ENCODE assay signal across 13 cellular contexts in the genomic region with DNA sequence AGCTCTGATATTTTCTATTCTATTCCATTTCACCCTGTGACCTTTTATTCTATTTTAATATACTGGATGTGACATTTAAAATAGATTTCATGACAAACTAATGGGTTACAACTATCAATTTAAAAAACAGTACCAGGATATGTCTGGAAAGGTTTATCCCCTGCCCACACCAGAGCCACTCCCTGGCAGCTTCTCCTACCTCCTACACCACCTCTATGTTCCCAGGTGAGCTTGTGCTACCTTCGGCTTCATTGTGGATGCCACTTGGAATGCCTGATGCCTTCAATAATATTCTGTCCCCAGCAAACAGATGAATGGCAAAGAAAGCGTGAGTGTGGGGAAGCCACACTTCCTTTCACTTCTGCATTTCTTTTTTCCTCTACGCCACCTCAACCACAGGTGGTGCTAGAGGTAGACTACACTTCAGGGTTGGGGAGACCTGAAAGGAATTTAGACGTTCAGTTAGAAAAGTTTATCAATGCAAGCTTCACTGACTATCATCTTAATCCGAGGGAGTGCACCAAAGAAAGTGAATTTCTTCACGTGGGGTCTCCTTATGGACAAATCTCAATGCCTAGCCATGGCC.
DNase-seq lines count a peak whose midpoint lies in the region; ATAC-seq and TF ChIP-seq lines count a peak whose summit lies in the region.
"Had no signal": no experiment of that assay in that cellular context is flagged by ENCODE, and none has a peak within 500 bp of the region (broad histone marks: within the 10 kb centered on the region; RNA-seq: fewer than 3 reads in every experiment).

No MANE protein-coding gene starts in this region.

- WGBS in hepatocyte (ENCODE audit: low lambda C conversion rate, missing lambda C conversion rate) = 83% methylated on average over 6 of the region's 6 CpGs

- H3K4me1 Mint-ChIP-seq in stimulated activated naive CD8-positive, alpha-beta T cell treated with anti-CD3 and anti-CD28 coated beads, Interleukin-15, amount 100 ng/mL, for 72 hours = peaks cover 5% of the 10 kb centered on the region
- H3K4me1 Mint-ChIP-seq in stimulated activated naive B cell treated with anti-CD40 and anti-IgM and Interleukin-4, amounts not matched to agents 10 μg/mL and 1 μg/mL and 100 μg/mL, for 72 hours = peaks cover 8 to 19% of the 10 kb centered on the region in 2 donors

- H3K27ac ChIP-seq in hepatocyte (no peak overlapping the region), RWPE1 (no peak overlapping the region)
- H3K27ac ChIP-seq: A549 had no signal

- TF ChIP-seq CTCF in hepatocyte (IDR thresholded peaks at IDR 0.05; ENCODE audit: poor library complexity) (no peak), RWPE1 (conservative IDR thresholded peaks at IDR 0.05; ENCODE audit: low read depth) (no peak)

- H3K79me2 ChIP-seq in hepatocyte = no peaks in the 10 kb centered on the region

- H3K27me3 Mint-ChIP-seq in stimulated activated naive CD8-positive, alpha-beta T cell treated with anti-CD3 and anti-CD28 coated beads, Interleukin-15, amount 100 ng/mL, for 72 hours = peaks cover 11% of the 10 kb centered on the region
- H3K27me3 Mint-ChIP-seq in stimulated activated naive B cell treated with anti-CD40 and anti-IgM and Interleukin-4, amounts not matched to agents 10 μg/mL and 1 μg/mL and 100 μg/mL, for 72 hours = peaks cover 36 to 50% of the 10 kb centered on the region in 2 donors

- CTCF ChIA-PET in RWPE1 (lab: Yijun Ruan, JAX) = interaction anchor here (0.6 kb wide), 1 partner anchor 169 kb away, joined by 5 read pairs; no protein-coding TSS in a partner anchor

- no peaks in the 10 kb centered on the region for H3K36me3 Mint-ChIP-seq in stimulated activated naive B cell treated with anti-CD40 and anti-IgM and Interleukin-4, amounts not matched to agents 10 μg/mL and 1 μg/mL and 100 μg/mL, for 72 hours
- H3K36me3 Mint-ChIP-seq: brain had no signal

- H3K27me3 ChIP-seq in hepatocyte = no peaks in the 10 kb centered on the region

- no peaks in the 10 kb centered on the region for H3K9me3 Mint-ChIP-seq in stimulated activated naive CD8-positive, alpha-beta T cell treated with anti-CD3 and anti-CD28 coated beads, Interleukin-15, amount 100 ng/mL, for 72 hours
- no peaks in the 10 kb centered on the region for H3K9me3 Mint-ChIP-seq in stimulated activated naive B cell treated with anti-CD40 and anti-IgM and Interleukin-4, amounts not matched to agents 10 μg/mL and 1 μg/mL and 100 μg/mL, for 72 hours
- H3K9me3 Mint-ChIP-seq: brain had no signal

- H3K4me3 Mint-ChIP-seq in stimulated activated naive CD8-positive, alpha-beta T cell treated with anti-CD3 and anti-CD28 coated beads, Interleukin-15, amount 100 ng/mL, for 72 hours = no peak overlapping the region
- H3K4me3 Mint-ChIP-seq in stimulated activated naive B cell treated with anti-CD40 and anti-IgM and Interleukin-4, amounts not matched to agents 10 μg/mL and 1 μg/mL and 100 μg/mL, for 72 hours = peak overlapping the region; percentile 8 to 23
- H3K4me3 Mint-ChIP-seq: brain had no signal

- POLR2A ChIA-PET in RWPE1 (lab: Yijun Ruan, JAX; ENCODE audit: low non-redundant PET) = no interaction called here

- H4K20me1 ChIP-seq in hepatocyte (ENCODE audit: insufficient read depth, poor library complexity, severe bottlenecking) = no peaks in the 10 kb centered on the region

- DNase-seq in stimulated activated naive CD8-positive, alpha-beta T cell treated with anti-CD3 and anti-CD28 coated beads, Interleukin-15, Interleukin-2, amounts not matched to agents 100 U/mL and 50 U/mL, for 24 hours = no peak
- DNase-seq in stimulated activated naive CD8-positive, alpha-beta T cell treated with anti-CD3 and anti-CD28 coated beads, Interleukin-15, amount 100 ng/mL, for 72 hours = no peak
- peak; percentile 58 for DNase-seq in stimulated activated naive B cell treated with anti-CD40 and anti-IgM and Interleukin-4, amounts not matched to agents 10 μg/mL and 1 μg/mL and 100 μg/mL, for 72 hours
- DNase-seq in hepatocyte (ENCODE audit: low spot score) (no peak), NCI-H2107 (lab: John Stamatoyannopoulos, UW) (no peak), RWPE1 (ENCODE audit: low spot score) (no peak)
- DNase-seq: GF-D8, PC-3 had no signal

- no peaks in the 10 kb centered on the region for H3K9me2 ChIP-seq in hepatocyte (replicated peaks; ENCODE audit: insufficient read depth)

- H3K9me3 ChIP-seq in hepatocyte (ENCODE audit: low read depth) = no peaks in the 10 kb centered on the region
- H3K9me3 ChIP-seq: A549 had no signal

- no peak overlapping the region for H3K4me2 ChIP-seq in hepatocyte
- H3K4me2 ChIP-seq: A549 had no signal

- no peak overlapping the region for H3K27ac Mint-ChIP-seq in stimulated activated naive CD8-positive, alpha-beta T cell treated with anti-CD3 and anti-CD28 coated beads, Interleukin-15, amount 100 ng/mL, for 72 hours
- peak overlapping the region; percentile 48 for H3K27ac Mint-ChIP-seq in stimulated activated naive B cell treated with anti-CD40 and anti-IgM and Interleukin-4, amounts not matched to agents 10 μg/mL and 1 μg/mL and 100 μg/mL, for 72 hours

- no peak overlapping the region for H3K4me3 ChIP-seq in hepatocyte
- H3K4me3 ChIP-seq: A549, lung had no signal

- ATAC-seq in stimulated activated naive CD8-positive, alpha-beta T cell treated with anti-CD3 and anti-CD28 coated beads, Interleukin-15, Interleukin-2, amounts not matched to agents 100 U/mL and 50 U/mL, for 24 hours = peak; percentile 43
- no peak for ATAC-seq in stimulated activated naive CD8-positive, alpha-beta T cell treated with anti-CD3 and anti-CD28 coated beads, Interleukin-15, amount 100 ng/mL, for 72 hours
- ATAC-seq in HG02623 (IDR thresholded peaks at IDR 0.05; ENCODE audit: unreplicated experiment) (peak; percentile 99), HG03469 (IDR thresholded peaks at IDR 0.05; ENCODE audit: unreplicated experiment) (peak; percentile 99)
- ATAC-seq in stimulated activated naive B cell treated with anti-CD40 and anti-IgM and Interleukin-4, amounts not matched to agents 10 μg/mL and 1 μg/mL and 100 μg/mL, for 72 hours (replicated peaks) = peak; percentile 96 to 98
- ATAC-seq: A549, PC-3 had no signal

- no peaks in the 10 kb centered on the region for H3K4me1 ChIP-seq in hepatocyte (ENCODE audit: insufficient read depth)
- H3K4me1 ChIP-seq: A549 had no signal

- no peaks in the 10 kb centered on the region for H3K36me3 ChIP-seq in hepatocyte (replicated peaks; ENCODE audit: insufficient read depth, low read depth)

- no peak overlapping the region for H2AFZ ChIP-seq in hepatocyte

Comparison
In these comparisons a context has a peak if more than half of its experiments do, and no peak if none do; other contexts are left out.
1. H3K4me3 Mint-ChIP-seq: peak in stimulated activated naive B cell treated with anti-CD40 and anti-IgM and Interleukin-4, amounts not matched to agents 10 μg/mL and 1 μg/mL and 100 μg/mL, for 72 hours (2 of 2); none in stimulated activated naive CD8-positive, alpha-beta T cell treated with anti-CD3 and anti-CD28 coated beads, Interleukin-15, amount 100 ng/mL, for 72 hours (0 of 2).